33 cellular contexts compared by ENCODE assay signal in genomic region chr10:75809003-75809402, GRCh38.
"Had no signal": no experiment of that assay in that cellular context is flagged by ENCODE, and none has a peak within 500 bp of the region (broad histone marks: within the 10 kb centered on the region; RNA-seq: fewer than 3 reads in every experiment).

No MANE protein-coding gene starts in this region.

- H3K4me1 ChIP-seq: adrenal gland, ascending aorta, breast epithelium had no signal

- H3K27ac ChIP-seq: adrenal gland, ascending aorta, body of pancreas, brain microvascular endothelial cell, breast epithelium, cardiac muscle cell had no signal

- DNase-seq: activated effector memory CD4-positive, alpha-beta T cell treated with anti-CD3 and anti-CD28 coated beads, Interleukin-2, amount 50 U/mL, for 16 hours; activated effector memory CD4-positive, alpha-beta T cell treated with Interleukin-2 at 50 U/mL for 16 hours; activated gamma-delta T cell; activated gamma-delta T cell treated with Interleukin-2 at 50 U/mL for 16 hours; activated naive CD4-positive, alpha-beta T cell; activated naive CD4-positive, alpha-beta T cell treated with anti-CD3 and anti-CD28 coated beads for 36 hours; activated naive CD4-positive, alpha-beta T cell treated with anti-CD3 and anti-CD28 coated beads, Interleukin-2, amount 10 ng/mL, durations not matched to agents 7 days and 5 days; activated naive CD4-positive, alpha-beta T cell treated with anti-CD3 and anti-CD28 coated beads, Interleukin-2, amount 50 U/mL, for 16 hours; activated naive CD4-positive, alpha-beta T cell treated with Interleukin-2 at 50 U/mL for 16 hours; activated naive CD8-positive, alpha-beta T cell treated with anti-CD3 and anti-CD28 coated beads for 36 hours; activated naive CD8-positive, alpha-beta T cell treated with anti-CD3 and anti-CD28 coated beads, Interleukin-2, amount 10 ng/mL, durations not matched to agents 7 days and 5 days; activated naive CD8-positive, alpha-beta T cell treated with anti-CD3 and anti-CD28 coated beads, Interleukin-2, amount 50 U/mL, for 24 hours; activated T-cell treated with anti-CD3 and anti-CD28 coated beads for 4 hours; activated T-cell treated with anti-CD3 and anti-CD28 coated beads, Interleukin-2, amount 50 U/mL, for 1 hour; activated T-cell treated with anti-CD3 and anti-CD28 coated beads, Interleukin-2, amount 50 U/mL, for 24 hours; activated T-cell treated with anti-CD3 and anti-CD28 coated beads, Interleukin-2, amount 50 U/mL, for 4 hours; activated T-cell treated with anti-CD3 and anti-CD28 coated beads, Interleukin-2, amount 50 U/mL, for 48 hours; activated T-cell treated with anti-CD3 and anti-CD28 coated beads, Interleukin-2, amount 50 U/mL, for 72 hours; adrenal gland; amniotic stem cell; amygdala; anterior cingulate cortex; aorta; body of pancreas; brain microvascular endothelial cell; caudate nucleus; central memory CD4-positive, alpha-beta T cell; cerebellar nuclear complex had no signal

- ATAC-seq: activated naive CD4-positive, alpha-beta T cell treated with anti-CD3 and anti-CD28 coated beads, Interleukin-2, amount 50 U/mL, for 72 hours; activated naive CD8-positive, alpha-beta T cell treated with anti-CD3 and anti-CD28 coated beads, Interleukin-2, amount 50 U/mL, for 24 hours; activated T-cell treated with anti-CD3 and anti-CD28 coated beads, Interleukin-2, amount 50 U/mL, for 4 hours; activated T-cell treated with anti-CD3 and anti-CD28 coated beads, Interleukin-2, amount 50 U/mL, for 72 hours; activated T-helper 17 cell treated with anti-CD3 and anti-CD28 coated beads, Interleukin-2, amount 50 U/mL, for 72 hours; body of pancreas had no signal

- H3K9me3 ChIP-seq: adrenal gland, ascending aorta, body of pancreas, breast epithelium had no signal

- H3K27me3 ChIP-seq: adrenal gland, ascending aorta, body of pancreas, brain microvascular endothelial cell, breast epithelium, cardiac muscle cell had no signal

- H3K4me3 ChIP-seq: adrenal gland, ascending aorta, body of pancreas, breast epithelium, cardiac muscle cell had no signal

- H3K36me3 ChIP-seq: adrenal gland, ascending aorta, brain microvascular endothelial cell, breast epithelium, cardiac muscle cell had no signal
